ENCODE assay signal across 20 cellular contexts in genomic region chr2:156867201-156867600, GRCh38.
"Had no signal": no experiment of that assay in that cellular context is flagged by ENCODE, and none has a peak within 500 bp of the region (broad histone marks: within the 10 kb centered on the region; RNA-seq: fewer than 3 reads in every experiment).

No MANE protein-coding gene starts in this region.

- H3K27ac ChIP-seq: colonic mucosa, esophagus squamous epithelium, lower lobe of right lung, sigmoid colon, testis, vagina had no signal

- H3K4me3 ChIP-seq: colonic mucosa, esophagus squamous epithelium, lower lobe of right lung, sigmoid colon, testis, vagina had no signal

- H3K36me3 ChIP-seq: colonic mucosa, esophagus squamous epithelium, lower lobe of right lung, sigmoid colon, vagina had no signal

- ATAC-seq: activated CD8-positive, alpha-beta T cell treated with anti-CD3 and anti-CD28 coated beads, Interleukin-2, amount 10 ng/mL, durations not matched to agents 7 days and 5 days; activated naive CD8-positive, alpha-beta T cell treated with anti-CD3 and anti-CD28 coated beads, Interleukin-2, amount 50 U/mL, for 24 hours; left lobe of liver; lower lobe of right lung; stimulated activated naive B cell treated with anti-CD40 and anti-IgM and Interleukin-4, amounts not matched to agents 10 μg/mL and 1 μg/mL and 100 μg/mL, for 72 hours had no signal

- H3K9me3 ChIP-seq: colonic mucosa, esophagus squamous epithelium, lower lobe of right lung, sigmoid colon, testis, vagina had no signal

- H3K4me1 ChIP-seq: colonic mucosa, lower lobe of right lung, sigmoid colon, testis, vagina had no signal

- DNase-seq: activated CD4-positive, alpha-beta T cell treated with anti-CD3 and anti-CD28 coated beads for 1 hour; activated CD4-positive, alpha-beta T cell treated with anti-CD3 and anti-CD28 coated beads, Interleukin-2, amount 50 U/mL, for 1 hour; activated CD8-positive, alpha-beta T cell treated with anti-CD3 and anti-CD28 coated beads, Interleukin-2, amount 10 ng/mL, durations not matched to agents 7 days and 5 days; activated gamma-delta T cell; activated naive CD4-positive, alpha-beta T cell treated with anti-CD3 and anti-CD28 coated beads, Interleukin-2, amount 50 U/mL, for 16 hours; activated naive CD8-positive, alpha-beta T cell treated with anti-CD3 and anti-CD28 coated beads, Interleukin-2, amount 50 U/mL, for 24 hours; anterior cingulate cortex; colonic mucosa; esophagus squamous epithelium; lower lobe of right lung; naive B cell; posterior cingulate gyrus; sigmoid colon; stimulated activated CD4-positive, alpha-beta T cell treated with anti-CD3 and anti-CD28 coated beads, Interleukin-2, amount 100 ng/mL, for 48 hours; stimulated activated CD8-positive, alpha-beta memory T cell treated with anti-CD3 and anti-CD28 coated beads, Interleukin-4, amount 100 ng/mL, for 48 hours; stimulated activated naive B cell treated with anti-CD40 and anti-IgM and Interleukin-4, amounts not matched to agents 10 μg/mL and 1 μg/mL and 100 μg/mL, for 72 hours; T-helper 9 cell; testis had no signal

- H3K27me3 ChIP-seq: colonic mucosa, esophagus squamous epithelium, sigmoid colon, testis, vagina had no signal
